In the genomic region with DNA sequence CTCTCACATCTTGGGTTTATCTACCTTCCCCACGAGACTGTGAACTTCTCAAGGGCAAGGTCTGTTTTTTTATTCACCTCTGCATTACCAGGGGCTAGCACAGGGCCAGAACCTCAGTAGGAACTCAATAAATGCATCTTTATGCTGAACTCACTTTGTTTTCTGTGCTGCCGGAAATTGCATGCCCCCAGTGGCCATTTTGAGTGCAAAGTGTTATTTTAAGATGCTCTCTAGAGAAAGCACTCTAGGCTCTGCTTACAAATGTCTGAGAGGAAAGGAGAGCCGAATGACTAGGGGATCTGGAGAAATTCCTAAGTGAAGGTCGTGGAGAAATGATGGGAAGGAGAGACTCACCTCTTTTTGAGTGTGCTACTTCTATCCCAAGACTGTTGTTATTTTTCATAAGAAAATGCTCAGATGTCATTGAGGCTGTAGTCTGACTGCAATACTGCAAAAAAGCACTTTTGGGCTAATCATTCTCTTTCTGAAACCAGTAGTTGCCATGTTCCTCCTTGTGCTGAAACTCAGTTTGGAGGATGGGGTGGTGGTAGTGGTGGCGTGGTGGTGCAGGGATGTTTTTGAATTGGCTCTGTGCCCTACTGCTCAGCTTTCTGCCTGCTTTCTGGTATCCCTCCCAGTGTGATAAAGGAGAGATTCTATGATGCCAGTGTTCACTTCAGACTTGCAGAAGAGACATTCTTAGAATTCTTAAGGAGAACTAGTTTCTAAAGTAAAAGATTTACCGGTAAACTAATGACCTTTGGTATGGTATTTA, we compare ENCODE assay signal across 8 cellular contexts. TPM values are rescaled to one million over a fixed set of nuclear protein-coding genes. Genes with fewer than 3 reads are reported as not detected.
DNase-seq lines count a peak whose midpoint lies in the region; ATAC-seq and TF ChIP-seq lines count a peak whose summit lies in the region.

No MANE protein-coding gene starts in this region.

- H3K4me2 ChIP-seq in mesendoderm (ENCODE audit: low read length): no peak overlapping the region

- H3K27ac Mint-ChIP-seq in CD4-positive, alpha-beta T cell: peak overlapping the region; percentile 86

- no peaks in the 10 kb centered on the region for H3K27me3 Mint-ChIP-seq in CD4-positive, alpha-beta T cell

- no peaks in the 10 kb centered on the region for H3K4me1 ChIP-seq in mesendoderm (ENCODE audit: control insufficient read depth, low read depth, low read length)

- no CpG with 5 or more reads among the region's 6 CpGs for WGBS in mesendoderm (ENCODE audit: extremely low coverage, insufficient coverage, low lambda C conversion rate)

- ATAC-seq in CD4-positive, alpha-beta T cell (ENCODE audit: poor library complexity): peak; percentile 85
- ATAC-seq in GM19328 (IDR thresholded peaks at IDR 0.05; ENCODE audit: unreplicated experiment) (peak; percentile 53), HG03159 (IDR thresholded peaks at IDR 0.05; ENCODE audit: unreplicated experiment) (peak; percentile 68)

- no peaks in the 10 kb centered on the region for H3K36me3 ChIP-seq in mesendoderm (ENCODE audit: control insufficient read depth, insufficient read depth, low read length)

- peak overlapping the region; percentile 59 for H3K27ac ChIP-seq in CD4-positive, alpha-beta T cell (ENCODE audit: low read depth, low read length)
- no peak overlapping the region for H3K27ac ChIP-seq in mesendoderm (ENCODE audit: low read depth, low read length)

- H3K9me3 ChIP-seq in CD4-positive, alpha-beta T cell (ENCODE audit: control insufficient read depth, low read length): no peaks in the 10 kb centered on the region

- no peak overlapping the region for H3K18ac ChIP-seq in mesendoderm (ENCODE audit: low read length)

- no peak overlapping the region for H2BK5ac ChIP-seq in mesendoderm (ENCODE audit: low read length)

- H3K23ac ChIP-seq in mesendoderm (ENCODE audit: low read length): no peak overlapping the region

- TF ChIP-seq CTCF in CD4-positive, alpha-beta T cell (IDR thresholded peaks at IDR 0.05): peak; percentile 61

- H3K56ac ChIP-seq in mesendoderm (ENCODE audit: low read length): no peak overlapping the region

- no peaks in the 10 kb centered on the region for H3K79me2 ChIP-seq in mesendoderm (ENCODE audit: control insufficient read depth, insufficient read depth, low read length)

- H3K36me3 Mint-ChIP-seq in CD4-positive, alpha-beta T cell (ENCODE audit: low read depth): peaks cover 21% of the 10 kb centered on the region

- peaks cover 73% of the 10 kb centered on the region for H3K4me1 Mint-ChIP-seq in CD4-positive, alpha-beta T cell (ENCODE audit: low read depth)

- peak overlapping the region; percentile 60 for H3K4me3 Mint-ChIP-seq in CD4-positive, alpha-beta T cell

- no peak overlapping the region for H3K4me3 ChIP-seq in mesendoderm (ENCODE audit: low read length)

- H2BK120ac ChIP-seq in mesendoderm (ENCODE audit: low read depth, low read length): no peak overlapping the region

- H4K8ac ChIP-seq in mesendoderm (ENCODE audit: low read depth, low read length): no peak overlapping the region

- no peaks in the 10 kb centered on the region for H3K27me3 ChIP-seq in CD4-positive, alpha-beta T cell (ENCODE audit: control insufficient read depth, insufficient read depth, low read length)
- H3K27me3 ChIP-seq in mesendoderm (ENCODE audit: insufficient read depth, low read length, poor library complexity): no peaks in the 10 kb centered on the region

- no peak overlapping the region for H2AK5ac ChIP-seq in mesendoderm (ENCODE audit: low read length)

- H3K79me1 ChIP-seq in mesendoderm (ENCODE audit: low read length): no peaks in the 10 kb centered on the region

- H4K5ac ChIP-seq in mesendoderm (ENCODE audit: low read length): no peak overlapping the region

- no peaks in the 10 kb centered on the region for H3K9me3 Mint-ChIP-seq in CD4-positive, alpha-beta T cell

- POLR2A ChIA-PET in CD4-positive, alpha-beta T cell (lab: Charles Lee): interaction anchor here (1.6 to 6.5 kb wide), 2 partner anchors 8 to 40 kb away, joined by 4 to 61 read pairs; a partner anchor contains a TSS

- no peak overlapping the region for H3K9ac ChIP-seq in mesendoderm (ENCODE audit: low read length)

- H3K4ac ChIP-seq in mesendoderm (ENCODE audit: low read depth, low read length): no peak overlapping the region

- intact Hi-C loops in CD4-positive, alpha-beta T cell (cut with DNase I, micrococcal nuclease): loop anchor here in 1 of 2 experiments (2.0 kb wide), 2 partner anchors 40 to 78 kb away; no protein-coding TSS in a partner anchor

- CTCF ChIA-PET in CD4-positive, alpha-beta T cell (lab: Charles Lee): interaction anchor here (0.6 to 1.1 kb wide), 4 partner anchors 15 to 121 kb away, joined by 3 read pairs; no protein-coding TSS in a partner anchor

- no peak overlapping the region for H2BK15ac ChIP-seq in mesendoderm (replicated peaks; ENCODE audit: low read depth)

- peak; percentile 19 to 44 (median 30) for DNase-seq in CD4-positive, alpha-beta T cell
- peak; percentile 2 for DNase-seq in SK-N-DZ (ENCODE audit: low spot score)
- peak; percentile 40 for DNase-seq in astrocyte of the hippocampus (ENCODE audit: low read depth, low spot score)
- peak; percentile 50 for DNase-seq in mesendoderm
- DNase-seq in NCI-H1048 (lab: John Stamatoyannopoulos, UW): no peak
- DNase-seq in NK-92 treated with Interleukin-12 subunit alpha and Interleukin-12 subunit beta, amount 100 ng/mL, for 24 hours (lab: John Stamatoyannopoulos, UW): no peak

RNA-seq across cellular contexts. Expression of a gene that starts 41.3 kb away (rescaled TPM):
- total RNA-seq in CD4-positive, alpha-beta T cell: 10 to 100 TPM; 68.2 to 70.3 TPM
- polyA plus RNA-seq in SK-N-DZ (2014; cell fraction: cytosol; rRNA removed): 15.1 and 19.0 TPM in 2 replicates
- 11.7 and 20.2 TPM in 2 replicates for polyA plus RNA-seq in SK-N-DZ (2014; cell fraction: nucleus; rRNA removed)
- polyA plus RNA-seq in mesendoderm (2013, experiment 1 of 2): 1.7 TPM
- 1.5 TPM for polyA plus RNA-seq in mesendoderm (2013, experiment 2 of 2)

Comparison
In these comparisons a context has a peak if more than half of its experiments do, and no peak if none do; other contexts are left out.
1. DNase-seq: peak in CD4-positive, alpha-beta T cell (10 of 10), SK-N-DZ (single experiment), astrocyte of the hippocampus (single experiment) and mesendoderm (single experiment); none in NCI-H1048 (single experiment) and NK-92 treated with Interleukin-12 subunit alpha and Interleukin-12 subunit beta, amount 100 ng/mL, for 24 hours (single experiment).
2. Peak in every context shown above with its lines, with median percentiles within 50 percentile points of each other: ATAC-seq.